1 cellular context compared by ENCODE assay signal in the genomic region with DNA sequence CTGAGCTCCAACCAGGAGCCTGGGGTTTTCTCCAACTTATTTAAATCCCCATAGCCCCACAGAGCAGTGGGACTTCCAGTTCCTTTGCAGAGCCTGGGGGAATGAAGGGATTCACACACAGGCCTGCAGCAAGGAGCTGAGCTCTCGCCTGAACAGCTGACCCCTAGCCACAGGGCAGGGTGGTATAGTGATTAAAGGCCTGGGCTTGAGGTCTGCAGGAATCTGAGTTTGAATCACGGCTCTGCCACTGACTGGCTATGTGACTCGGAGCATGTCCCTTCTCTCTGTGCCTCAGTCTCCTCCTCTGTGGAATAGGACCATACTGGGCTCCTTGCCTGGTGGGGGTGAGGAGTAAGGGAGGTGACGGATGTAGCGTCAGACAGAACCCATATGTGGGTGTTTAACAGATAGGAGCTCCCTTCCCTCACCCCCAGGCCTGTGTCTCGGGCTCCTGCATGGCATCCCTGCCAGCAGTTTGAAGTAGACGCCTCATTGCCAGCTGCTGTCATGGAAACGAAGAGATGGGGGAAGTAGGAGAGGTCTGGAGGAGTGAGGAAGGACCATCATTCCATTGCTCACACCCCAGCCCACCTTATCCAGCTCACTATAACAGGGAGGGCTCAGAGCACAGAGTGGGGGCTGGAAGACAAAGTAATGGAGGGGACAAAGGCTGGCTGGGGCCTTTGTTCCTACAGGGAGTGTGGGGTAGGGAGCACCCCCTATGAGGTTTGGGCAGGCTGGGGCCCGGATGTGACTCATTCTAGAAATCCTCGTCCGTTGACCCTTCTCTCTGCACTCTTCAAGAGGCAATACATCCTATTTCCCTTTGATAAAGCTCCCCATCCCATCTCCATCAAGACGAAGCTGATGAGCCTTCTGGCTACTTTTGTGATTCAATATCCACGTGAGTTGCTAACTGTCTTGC.
TF ChIP-seq lines count a peak whose summit lies in the region.

No MANE protein-coding gene starts in this region.

TF ChIP-seq in SK-N-SH, 30 proteins besides CTCF, POLR2A, EP300 and RAD21 (continued from another document):
- TF ChIP-seq FOXJ3 (CRISPR knock-in tag; IDR thresholded peaks at IDR 0.05) (no peak), MXI1 (IDR thresholded peaks at IDR 0.05; ENCODE audit: low read depth, low read length) (no peak), FOXM1 (IDR thresholded peaks at IDR 0.05; ENCODE audit: low read depth) (no peak), MEF2A (IDR thresholded peaks at IDR 0.05; ENCODE audit: borderline replicate concordance, low read depth) (no peak), RFX5 (IDR thresholded peaks at IDR 0.05; ENCODE audit: low read length) (no peak), RXRA (IDR thresholded peaks at IDR 0.05; ENCODE audit: borderline replicate concordance, low read depth) (peak; percentile 22; the same call in 1 of the 2 replicates), IRF3 (IDR thresholded peaks at IDR 0.05; ENCODE audit: low read depth, low read length) (no peak), NRF1 (IDR thresholded peaks at IDR 0.05; ENCODE audit: low read depth, low read length) (no peak), YY1 (IDR thresholded peaks at IDR 0.05; ENCODE audit: low read depth) (no peak), TEAD4 (IDR thresholded peaks at IDR 0.05; ENCODE audit: borderline replicate concordance, insufficient read depth) (no peak), POLR2AphosphoS5 (IDR thresholded peaks at IDR 0.05; ENCODE audit: low read depth, low read length) (no peak), FOSL2 (IDR thresholded peaks at IDR 0.05; ENCODE audit: borderline replicate concordance, low read depth) (peak; percentile 62; the same call in 1 of the 2 replicates), GABPA (IDR thresholded peaks at IDR 0.05; ENCODE audit: low read depth) (no peak), GATA2 (CRISPR knock-in tag; IDR thresholded peaks at IDR 0.05) (no peak), SMC3 (IDR thresholded peaks at IDR 0.05; ENCODE audit: low read depth, low read length) (no peak), TAF1 (IDR thresholded peaks at IDR 0.05; ENCODE audit: borderline replicate concordance, low read depth, low read length) (no peak), PBX3 (IDR thresholded peaks at IDR 0.05) (0 out of 2 replicates have a peak, but pooled peaks have one; percentile 8), RCOR1 (IDR thresholded peaks at IDR 0.05; ENCODE audit: low read length) (no peak), NFIC (IDR thresholded peaks at IDR 0.05; ENCODE audit: borderline replicate concordance) (peak; percentile 36; the same call in 1 of the 2 replicates), JUND (IDR thresholded peaks at IDR 0.05) (peak; percentile 63), EZH2phosphoT487 (IDR thresholded peaks at IDR 0.05; ENCODE audit: borderline replicate concordance, low read depth) (no peak), TCF12 (IDR thresholded peaks at IDR 0.05) (peak; percentile 49; the same call in 1 of the 2 replicates), ELF1 (IDR thresholded peaks at IDR 0.05) (no peak), CHD2 (IDR thresholded peaks at IDR 0.05; ENCODE audit: low read length, partially characterized antibody) (no peak)
- TF ChIP-seq, protein P1, sequence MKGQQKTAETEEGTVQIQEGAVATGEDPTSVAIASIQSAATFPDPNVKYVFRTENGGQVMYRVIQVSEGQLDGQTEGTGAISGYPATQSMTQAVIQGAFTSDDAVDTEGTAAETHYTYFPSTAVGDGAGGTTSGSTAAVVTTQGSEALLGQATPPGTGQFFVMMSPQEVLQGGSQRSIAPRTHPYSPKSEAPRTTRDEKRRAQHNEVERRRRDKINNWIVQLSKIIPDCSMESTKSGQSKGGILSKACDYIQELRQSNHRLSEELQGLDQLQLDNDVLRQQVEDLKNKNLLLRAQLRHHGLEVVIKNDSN (IDR thresholded peaks at IDR 0.05; ENCODE audit: borderline replicate concordance, low read depth) = no peak
- TF ChIP-seq, protein P2, sequence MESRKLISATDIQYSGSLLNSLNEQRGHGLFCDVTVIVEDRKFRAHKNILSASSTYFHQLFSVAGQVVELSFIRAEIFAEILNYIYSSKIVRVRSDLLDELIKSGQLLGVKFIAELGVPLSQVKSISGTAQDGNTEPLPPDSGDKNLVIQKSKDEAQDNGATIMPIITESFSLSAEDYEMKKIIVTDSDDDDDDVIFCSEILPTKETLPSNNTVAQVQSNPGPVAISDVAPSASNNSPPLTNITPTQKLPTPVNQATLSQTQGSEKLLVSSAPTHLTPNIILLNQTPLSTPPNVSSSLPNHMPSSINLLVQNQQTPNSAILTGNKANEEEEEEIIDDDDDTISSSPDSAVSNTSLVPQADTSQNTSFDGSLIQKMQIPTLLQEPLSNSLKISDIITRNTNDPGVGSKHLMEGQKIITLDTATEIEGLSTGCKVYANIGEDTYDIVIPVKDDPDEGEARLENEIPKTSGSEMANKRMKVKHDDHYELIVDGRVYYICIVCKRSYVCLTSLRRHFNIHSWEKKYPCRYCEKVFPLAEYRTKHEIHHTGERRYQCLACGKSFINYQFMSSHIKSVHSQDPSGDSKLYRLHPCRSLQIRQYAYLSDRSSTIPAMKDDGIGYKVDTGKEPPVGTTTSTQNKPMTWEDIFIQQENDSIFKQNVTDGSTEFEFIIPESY (IDR thresholded peaks at IDR 0.05; ENCODE audit: borderline replicate concordance, low read depth) = 0 out of 2 replicates have a peak, but pooled peaks have one; percentile 33
- TF ChIP-seq, protein P3, sequence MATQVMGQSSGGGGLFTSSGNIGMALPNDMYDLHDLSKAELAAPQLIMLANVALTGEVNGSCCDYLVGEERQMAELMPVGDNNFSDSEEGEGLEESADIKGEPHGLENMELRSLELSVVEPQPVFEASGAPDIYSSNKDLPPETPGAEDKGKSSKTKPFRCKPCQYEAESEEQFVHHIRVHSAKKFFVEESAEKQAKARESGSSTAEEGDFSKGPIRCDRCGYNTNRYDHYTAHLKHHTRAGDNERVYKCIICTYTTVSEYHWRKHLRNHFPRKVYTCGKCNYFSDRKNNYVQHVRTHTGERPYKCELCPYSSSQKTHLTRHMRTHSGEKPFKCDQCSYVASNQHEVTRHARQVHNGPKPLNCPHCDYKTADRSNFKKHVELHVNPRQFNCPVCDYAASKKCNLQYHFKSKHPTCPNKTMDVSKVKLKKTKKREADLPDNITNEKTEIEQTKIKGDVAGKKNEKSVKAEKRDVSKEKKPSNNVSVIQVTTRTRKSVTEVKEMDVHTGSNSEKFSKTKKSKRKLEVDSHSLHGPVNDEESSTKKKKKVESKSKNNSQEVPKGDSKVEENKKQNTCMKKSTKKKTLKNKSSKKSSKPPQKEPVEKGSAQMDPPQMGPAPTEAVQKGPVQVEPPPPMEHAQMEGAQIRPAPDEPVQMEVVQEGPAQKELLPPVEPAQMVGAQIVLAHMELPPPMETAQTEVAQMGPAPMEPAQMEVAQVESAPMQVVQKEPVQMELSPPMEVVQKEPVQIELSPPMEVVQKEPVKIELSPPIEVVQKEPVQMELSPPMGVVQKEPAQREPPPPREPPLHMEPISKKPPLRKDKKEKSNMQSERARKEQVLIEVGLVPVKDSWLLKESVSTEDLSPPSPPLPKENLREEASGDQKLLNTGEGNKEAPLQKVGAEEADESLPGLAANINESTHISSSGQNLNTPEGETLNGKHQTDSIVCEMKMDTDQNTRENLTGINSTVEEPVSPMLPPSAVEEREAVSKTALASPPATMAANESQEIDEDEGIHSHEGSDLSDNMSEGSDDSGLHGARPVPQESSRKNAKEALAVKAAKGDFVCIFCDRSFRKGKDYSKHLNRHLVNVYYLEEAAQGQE (IDR thresholded peaks at IDR 0.05; ENCODE audit: low read depth, low read length) = no peak
